In the genomic region with DNA sequence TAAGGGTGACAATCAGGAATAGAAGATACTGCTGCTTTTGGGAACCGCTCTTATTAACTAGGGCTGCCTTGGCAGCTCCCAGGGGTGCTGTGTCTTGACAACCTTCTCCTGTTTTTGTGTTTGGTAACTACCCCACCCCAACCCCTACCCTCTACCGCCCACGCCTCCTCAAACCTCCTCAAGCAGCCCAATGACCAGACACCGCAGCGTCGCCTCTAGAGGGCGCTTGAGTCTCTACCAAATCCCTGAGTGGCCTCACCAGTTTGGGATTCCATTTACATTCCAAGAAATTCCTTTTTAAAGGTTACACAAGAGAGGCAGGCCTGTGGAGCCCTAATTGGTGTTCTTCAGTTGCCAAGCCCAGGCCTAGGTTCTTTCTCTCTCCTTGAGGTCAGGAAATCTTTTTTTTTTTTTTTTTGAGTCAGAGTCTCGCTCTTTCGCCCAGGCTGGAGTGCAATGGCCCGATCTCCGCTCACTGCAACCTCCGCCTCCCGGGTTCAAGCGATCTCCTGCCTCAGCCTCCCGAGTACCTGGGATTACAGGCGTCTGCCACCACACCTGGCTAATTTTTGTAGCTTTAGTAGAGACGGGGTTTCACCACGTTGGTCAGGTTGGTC, we compare ENCODE assay signal across 8 cellular contexts.
DNase-seq lines count a peak whose midpoint lies in the region; ATAC-seq and TF ChIP-seq lines count a peak whose summit lies in the region.

No MANE protein-coding gene starts in this region.

- H3K4me1 Mint-ChIP-seq in CD14-positive monocyte: no peaks in the 10 kb centered on the region

- H3K4me3 ChIP-seq in Panc1 (ENCODE audit: low read depth in 2 of 2, low read length in 2 of 2): no peak overlapping the region
- H3K4me3 ChIP-seq in brain microvascular endothelial cell (ENCODE audit: low read depth, low read length): no peak overlapping the region

- H3K36me3 ChIP-seq in Panc1 (ENCODE audit: control insufficient read depth, insufficient read depth, low read length) (no peaks in the 10 kb centered on the region), brain microvascular endothelial cell (replicated peaks) (no peaks in the 10 kb centered on the region)

- peaks cover 0 to 2% (median 0%) of the 10 kb centered on the region in 7 donors for H3K9me3 Mint-ChIP-seq in CD14-positive monocyte

- H3K27ac Mint-ChIP-seq in CD14-positive monocyte: peak overlapping the region in 1 of 7 donors; percentile 62

- no peaks in the 10 kb centered on the region for H3K9me3 ChIP-seq in Panc1 (ENCODE audit: control insufficient read depth, insufficient read depth, low read depth, low read length)

- intact Hi-C loops in CD14-positive monocyte (cut with micrococcal nuclease) (no loop called here), Panc1 (cut with micrococcal nuclease; ENCODE audit: unreplicated experiment) (loop anchor here (5.0 kb wide), 1 partner anchor 194 kb away; no protein-coding TSS in a partner anchor)

- H3K4me3 Mint-ChIP-seq in CD14-positive monocyte: no peak overlapping the region

- H3K36me3 Mint-ChIP-seq in CD14-positive monocyte: no peaks in the 10 kb centered on the region

- peak; percentile 56 for TF ChIP-seq CTCF in CD14-positive monocyte (IDR thresholded peaks at IDR 0.05)
- TF ChIP-seq CTCF in GM20000 (IDR thresholded peaks at IDR 0.05; ENCODE audit: extremely low read depth, missing control alignments): peak; percentile 87
- peak; percentile 88 for TF ChIP-seq CTCF in Panc1 (IDR thresholded peaks at IDR 0.05)
- peak; percentile 91 for TF ChIP-seq CTCF in brain microvascular endothelial cell (IDR thresholded peaks at IDR 0.05; ENCODE audit: low read depth, low read length, missing control alignments)

- DNase-seq in CD14-positive monocyte (ENCODE audit: low spot score) (no peak), GM20000 (ENCODE audit: low spot score) (peak; percentile 53), Panc1 (ENCODE audit: low read depth, low spot score) (no peak), brain microvascular endothelial cell (peak; percentile 83), iris pigment epithelial cell (ENCODE audit: low read depth) (peak; percentile 82), mesenteric fat pad (ENCODE audit: low spot score) (no peak)
- peak; percentile 5 to 8 for DNase-seq in stimulated activated CD4-positive, alpha-beta T cell treated with anti-CD3 and anti-CD28 coated beads, Interleukin-1b, Interleukin-23, amount 100 ng/mL, for 4 hours (ENCODE audit: low read depth in 2 of 2)

- BruUV-seq in Panc1 (replicated peaks; lab: Mats Ljungman, UMichigan): no TSS peak

- H3K27ac ChIP-seq in Panc1 (ENCODE audit: low read length) (no peak overlapping the region), brain microvascular endothelial cell (peak overlapping the region; percentile 55)

- peaks cover 3 to 9% (median 4%) of the 10 kb centered on the region in 3 donors for H3K27me3 Mint-ChIP-seq in CD14-positive monocyte (ENCODE audit: low read depth in 3 of 3)

- in situ Hi-C loops in Panc1 (cut with HindIII; ENCODE audit: low pct_unique_long_range_greater_than_20kb, low sequenced_read_pairs): no loop called here
- in situ Hi-C loops in brain microvascular endothelial cell (cut with HindIII; ENCODE audit: low pct_ligation_motif_present, low sequenced_read_pairs): loop anchor here (25.0 kb wide), 1 partner anchor 189 kb away; no protein-coding TSS in a partner anchor

- no peaks in the 10 kb centered on the region; the same call in 1 of the 2 replicates for H3K27me3 ChIP-seq in Panc1 (ENCODE audit: control insufficient read depth, insufficient read depth, low read length)
- H3K27me3 ChIP-seq in brain microvascular endothelial cell (replicated peaks): no peaks in the 10 kb centered on the region

- H3K4me1 ChIP-seq in Panc1 (ENCODE audit: control insufficient read depth, insufficient read depth, low read length): 0 out of 2 replicates have a peak, but pooled peaks cover 4% of the 10 kb centered on the region

- CTCF ChIA-PET in Panc1 (lab: Charles Lee): interaction anchor here (0.7 kb wide), 1 partner anchor 193 kb away, joined by 8 read pairs; no protein-coding TSS in a partner anchor

- ATAC-seq in Panc1 (peak; percentile 95), GM19452 (IDR thresholded peaks at IDR 0.05; ENCODE audit: unreplicated experiment) (no peak)

- POLR2A ChIA-PET in Panc1 (lab: Charles Lee): no interaction called here

Comparison
In these comparisons a context has a peak if more than half of its experiments do, and no peak if none do; other contexts are left out.
1. DNase-seq: peak in GM20000 (single experiment), brain microvascular endothelial cell (single experiment), iris pigment epithelial cell (single experiment) and stimulated activated CD4-positive, alpha-beta T cell treated with anti-CD3 and anti-CD28 coated beads, Interleukin-1b, Interleukin-23, amount 100 ng/mL, for 4 hours (2 of 2); none in CD14-positive monocyte (single experiment), Panc1 (single experiment) and mesenteric fat pad (single experiment).
2. Peak in every context shown above with its lines, with median percentiles within 50 percentile points of each other: CTCF ChIP-seq.